In the genomic region with DNA sequence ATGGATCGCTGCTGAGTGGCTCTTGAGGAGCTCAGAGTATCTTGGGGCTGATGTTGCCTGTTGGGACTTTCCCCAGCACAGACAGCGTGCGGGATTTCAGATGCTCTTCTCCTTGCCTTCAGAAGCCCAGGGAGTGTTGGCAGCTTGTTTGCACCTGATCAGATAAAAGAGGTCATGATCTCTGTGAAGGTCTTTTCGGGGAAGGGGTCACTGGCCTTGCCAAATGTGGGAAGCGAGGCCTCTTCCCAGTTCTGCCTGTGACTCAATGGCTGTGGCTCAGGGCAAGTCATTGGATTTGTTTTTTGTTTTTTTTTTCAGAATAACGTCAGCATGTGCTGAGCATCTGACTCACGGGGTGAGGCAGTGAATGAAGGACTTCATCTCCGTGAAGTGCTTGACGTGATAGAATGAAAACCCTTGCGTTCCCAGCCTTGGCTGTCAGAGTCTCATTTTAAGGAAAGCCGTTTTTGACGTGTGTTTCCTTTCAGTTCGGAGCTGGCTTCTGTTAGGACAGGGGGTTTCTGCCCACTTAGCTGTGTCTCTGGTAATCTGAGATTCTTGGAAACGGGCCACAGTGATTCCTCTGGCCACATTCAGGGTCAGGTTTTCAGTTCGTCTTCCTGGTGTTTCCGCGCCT, we compare ENCODE assay signal across 9 cellular contexts. TPM values are rescaled to one million over a fixed set of nuclear protein-coding genes. Genes with fewer than 3 reads are reported as not detected.
DNase-seq lines count a peak whose midpoint lies in the region; ATAC-seq lines count a peak whose summit lies in the region.
"Had no signal": no experiment of that assay in that cellular context is flagged by ENCODE, and none has a peak within 500 bp of the region (broad histone marks: within the 10 kb centered on the region; RNA-seq: fewer than 3 reads in every experiment).

No MANE protein-coding gene starts in this region.

- no peak overlapping the region for H3K4me3 Mint-ChIP-seq in activated CD8-positive, alpha-beta T cell treated with anti-CD3 and anti-CD28 coated beads, Interleukin-2, amount 10 ng/mL, durations not matched to agents 7 days and 5 days

- no peak overlapping the region for H3K27ac Mint-ChIP-seq in activated CD8-positive, alpha-beta T cell treated with anti-CD3 and anti-CD28 coated beads, Interleukin-2, amount 10 ng/mL, durations not matched to agents 7 days and 5 days

- in situ Hi-C loops in Caki2 (cut with HindIII; ENCODE audit: low pct_unique_long_range_greater_than_20kb, low sequenced_read_pairs): no loop called here

- CTCF ChIA-PET in activated CD8-positive, alpha-beta T cell treated with anti-CD3 and anti-CD28 coated beads, Interleukin-2, amount 10 ng/mL, durations not matched to agents 7 days and 5 days (lab: Charles Lee): interaction anchor here (3.7 kb wide), 1 partner anchor 8 kb away, joined by 21 read pairs; no protein-coding TSS in a partner anchor

- H3K27me3 Mint-ChIP-seq in activated CD8-positive, alpha-beta T cell treated with anti-CD3 and anti-CD28 coated beads, Interleukin-2, amount 10 ng/mL, durations not matched to agents 7 days and 5 days (ENCODE audit: low read depth): no peaks in the 10 kb centered on the region

- POLR2A ChIA-PET in activated CD8-positive, alpha-beta T cell treated with anti-CD3 and anti-CD28 coated beads, Interleukin-2, amount 10 ng/mL, durations not matched to agents 7 days and 5 days (lab: Charles Lee): interaction anchor here (1.0 kb wide), 1 partner anchor 9 kb away, joined by 3 read pairs; no protein-coding TSS in a partner anchor

- no peaks in the 10 kb centered on the region for H3K9me3 Mint-ChIP-seq in activated CD8-positive, alpha-beta T cell treated with anti-CD3 and anti-CD28 coated beads, Interleukin-2, amount 10 ng/mL, durations not matched to agents 7 days and 5 days (ENCODE audit: insufficient read depth)

- peak; percentile 83 for DNase-seq in Caki2 (ENCODE audit: low read depth)
- peak; percentile 87 for DNase-seq in RPMI7951 (ENCODE audit: low read depth)
- DNase-seq in fibroblast of peridontal ligament (ENCODE audit: extremely low read depth): peak; percentile 94
- peak; percentile 40 for DNase-seq in pons (ENCODE audit: low spot score)
- no peak for DNase-seq in DMS 273 (lab: John Stamatoyannopoulos, UW; ENCODE audit: unreplicated experiment)
- no peak for DNase-seq in NCI-H2227 (lab: John Stamatoyannopoulos, UW; ENCODE audit: unreplicated experiment)
- DNase-seq in activated CD8-positive, alpha-beta T cell treated with anti-CD3 and anti-CD28 coated beads, Interleukin-2, amount 10 ng/mL, durations not matched to agents 7 days and 5 days: no peak
- DNase-seq: central memory CD4-positive, alpha-beta T cell had no signal

- peaks cover 43% of the 10 kb centered on the region for H3K4me1 Mint-ChIP-seq in activated CD8-positive, alpha-beta T cell treated with anti-CD3 and anti-CD28 coated beads, Interleukin-2, amount 10 ng/mL, durations not matched to agents 7 days and 5 days (ENCODE audit: low read depth)

- peaks cover 18% of the 10 kb centered on the region for H3K36me3 Mint-ChIP-seq in activated CD8-positive, alpha-beta T cell treated with anti-CD3 and anti-CD28 coated beads, Interleukin-2, amount 10 ng/mL, durations not matched to agents 7 days and 5 days (ENCODE audit: low read depth)

- no peak for ATAC-seq in GM19467 (IDR thresholded peaks at IDR 0.05; ENCODE audit: unreplicated experiment)
- ATAC-seq in activated CD8-positive, alpha-beta T cell treated with anti-CD3 and anti-CD28 coated beads, Interleukin-2, amount 10 ng/mL, durations not matched to agents 7 days and 5 days: no peak

RNA-seq across cellular contexts. Expression of a gene that starts 46.7 kb away (rescaled TPM):
- total RNA-seq in Caki2 (2014; rRNA removed; shearing (Covaris generic); ENCODE audit: low replicate concordance): 36.3 and 44.6 TPM in 2 replicates
- 26.6 and 33.3 TPM in 2 replicates for total RNA-seq in RPMI7951 (2014; rRNA removed; shearing (Covaris generic))
- 10 to 100 TPM; 20.7 to 21.2 TPM for total RNA-seq in activated CD8-positive, alpha-beta T cell treated with anti-CD3 and anti-CD28 coated beads, Interleukin-2, amount 10 ng/mL, durations not matched to agents 7 days and 5 days

Comparison
In these comparisons a context has a peak if more than half of its experiments do, and no peak if none do; other contexts are left out.
1. DNase-seq: peak in Caki2 (single experiment), RPMI7951 (single experiment), fibroblast of peridontal ligament (single experiment) and pons (single experiment); none in DMS 273 (single experiment), NCI-H2227 (single experiment) and activated CD8-positive, alpha-beta T cell treated with anti-CD3 and anti-CD28 coated beads, Interleukin-2, amount 10 ng/mL, durations not matched to agents 7 days and 5 days (single experiment).